8 cellular contexts compared by ENCODE assay signal in genomic region chr1:108691128-108691885, GRCh38.
DNase-seq lines count a peak whose midpoint lies in the region; ATAC-seq and TF ChIP-seq lines count a peak whose summit lies in the region.

No MANE protein-coding gene starts in this region.

- peak overlapping the region; percentile 96 for H3K27ac ChIP-seq in KMS-11
- H3K27ac ChIP-seq in cingulate gyrus (ENCODE audit: low read depth, low read length): peak overlapping the region; percentile 94

- H3K4me3 ChIP-seq in KMS-11 (IDR thresholded peaks at IDR 0.05; ENCODE audit: insufficient read depth, low read depth, low read length): peak overlapping the region; percentile 69
- peak overlapping the region; percentile 89 for H3K4me3 ChIP-seq in mucosa of stomach (ENCODE audit: low read length)

- DNase-seq in DMS53 (lab: John Stamatoyannopoulos, UW) (peak; percentile 66), DMS53 treated with DMSO at 0.1 percent for 48 hours (lab: John Stamatoyannopoulos, UW; ENCODE audit: unreplicated experiment) (no peak), amygdala (lab: John Stamatoyannopoulos, UW) (no peak), cortex of kidney (lab: John Stamatoyannopoulos, UW) (no peak)

- H3K79me2 ChIP-seq in KMS-11 (ENCODE audit: insufficient read depth, low read depth): peaks cover 50% of the 10 kb centered on the region

- H3K27me3 ChIP-seq in KMS-11 (ENCODE audit: insufficient read depth, low read depth) (no peaks in the 10 kb centered on the region), mucosa of stomach (ENCODE audit: control insufficient read depth, insufficient read depth, low read length) (no peaks in the 10 kb centered on the region)

- H3K4me2 ChIP-seq in KMS-11: peak overlapping the region; percentile 92

- H3K36me3 ChIP-seq in KMS-11 (ENCODE audit: insufficient read depth): peaks cover 7% of the 10 kb centered on the region; the same call in 1 of the 2 replicates
- H3K36me3 ChIP-seq in mucosa of stomach (ENCODE audit: control insufficient read depth, insufficient read depth, low read length): no peaks in the 10 kb centered on the region

- no peak for ATAC-seq in GM21381 (IDR thresholded peaks at IDR 0.05; ENCODE audit: unreplicated experiment)

- no peak for TF ChIP-seq CTCF in KMS-11 (conservative IDR thresholded peaks at IDR 0.05; ENCODE audit: low read depth, low read length)

- H3K9ac ChIP-seq in KMS-11 (peak overlapping the region; percentile 94), mucosa of stomach (ENCODE audit: low read length) (peak overlapping the region; percentile 85)

- peaks cover 18% of the 10 kb centered on the region for H3K4me1 ChIP-seq in KMS-11 (ENCODE audit: low read depth, poor library complexity, severe bottlenecking)
- no peaks in the 10 kb centered on the region for H3K4me1 ChIP-seq in mucosa of stomach (ENCODE audit: control insufficient read depth, insufficient read depth, low read length)

- H2AFZ ChIP-seq in KMS-11 (ENCODE audit: low read depth): peak overlapping the region; percentile 85

- H3K9me3 ChIP-seq in mucosa of stomach (ENCODE audit: control insufficient read depth, low read length): no peaks in the 10 kb centered on the region

- H4K20me1 ChIP-seq in KMS-11 (ENCODE audit: insufficient read depth): no peaks in the 10 kb centered on the region; the same call in 1 of the 2 replicates
